10 cellular contexts compared by ENCODE assay signal in genomic region chr6:101396552-101397173, GRCh38. TPM values are rescaled to one million over a fixed set of nuclear protein-coding genes. Genes with fewer than 3 reads are reported as not detected.
A peak's percentile ranks its signal among the peaks of the same experiment; 100 is the strongest.
DNase-seq lines count a peak whose midpoint lies in the region; ATAC-seq, FAIRE-seq and TF ChIP-seq lines count a peak whose summit lies in the region.
"Had no signal": no experiment of that assay in that cellular context is flagged by ENCODE, and none has a peak within 500 bp of the region (broad histone marks: within the 10 kb centered on the region; RNA-seq: fewer than 3 reads in every experiment).

No MANE protein-coding gene starts in this region.

- H3K36me3 Mint-ChIP-seq in activated T-helper 1 cell treated with anti-CD3 and anti-CD28 coated beads, Interleukin-12 subunit alpha, Interleukin-12 subunit beta, Interleukin-2, Interleukin-4 antibody, amounts not matched to agents 30 ng/mL and 10 ng/mL and 1 ng/mL, durations not matched to agents 14 hours and 24 hours and 36 hours (ENCODE audit: low read depth), result no peaks in the 10 kb centered on the region

- no peaks in the 10 kb centered on the region for H3K79me2 ChIP-seq in keratinocyte (ENCODE audit: control insufficient read depth, insufficient read depth, low read length)

- H3K27me3 Mint-ChIP-seq in activated T-helper 1 cell treated with anti-CD3 and anti-CD28 coated beads, Interleukin-12 subunit alpha, Interleukin-12 subunit beta, Interleukin-2, Interleukin-4 antibody, amounts not matched to agents 30 ng/mL and 10 ng/mL and 1 ng/mL, durations not matched to agents 14 hours and 24 hours and 36 hours (ENCODE audit: insufficient read depth), result peaks cover 45% of the 10 kb centered on the region

- no peaks in the 10 kb centered on the region for H3K36me3 ChIP-seq in keratinocyte (ENCODE audit: control insufficient read depth in 2 of 2, extremely low read depth in 1 of 2, insufficient read depth in 2 of 2, low read length in 2 of 2)
- H3K36me3 ChIP-seq in suprapubic skin, result no peaks in the 10 kb centered on the region

- no peak for TF ChIP-seq POLR2A in suprapubic skin (IDR thresholded peaks at IDR 0.05)

- in situ Hi-C loops in G401 (cut with HindIII; ENCODE audit: low sequenced_read_pairs), result no loop called here

- TF ChIP-seq EP300 in suprapubic skin (IDR thresholded peaks at IDR 0.05), result no peak

- H3K9me3 ChIP-seq in keratinocyte (ENCODE audit: control insufficient read depth, low read depth, low read length) (no peaks in the 10 kb centered on the region), suprapubic skin (no peaks in the 10 kb centered on the region)

- no peaks in the 10 kb centered on the region for H3K9me1 ChIP-seq in keratinocyte (ENCODE audit: control insufficient read depth, extremely low read depth, insufficient read depth, low read length)

- no peak overlapping the region for H3K27ac ChIP-seq in keratinocyte (ENCODE audit: control insufficient read depth, insufficient read depth, low read length)
- H3K27ac ChIP-seq in suprapubic skin, result no peak overlapping the region
- H3K27ac ChIP-seq: skin epidermis had no signal

- H3K27ac Mint-ChIP-seq in activated T-helper 1 cell treated with anti-CD3 and anti-CD28 coated beads, Interleukin-12 subunit alpha, Interleukin-12 subunit beta, Interleukin-2, Interleukin-4 antibody, amounts not matched to agents 30 ng/mL and 10 ng/mL and 1 ng/mL, durations not matched to agents 14 hours and 24 hours and 36 hours, result no peak overlapping the region
- H3K27ac Mint-ChIP-seq: activated naive CD8-positive, alpha-beta T cell had no signal

- H3K4me2 ChIP-seq in keratinocyte (ENCODE audit: control insufficient read depth, extremely low read depth, insufficient read depth, low read depth, low read length), result no peak overlapping the region

- intact Hi-C loops in activated T-helper 1 cell treated with anti-CD3 and anti-CD28 coated beads, Interleukin-12 subunit alpha, Interleukin-12 subunit beta, Interleukin-2, Interleukin-4 antibody, amounts not matched to agents 30 ng/mL and 10 ng/mL and 1 ng/mL, durations not matched to agents 14 hours and 24 hours and 36 hours (cut with micrococcal nuclease), result loop anchor here (5.0 kb wide), 2 partner anchors 949 to 1784 kb away; no protein-coding TSS in a partner anchor

- no peak for TF ChIP-seq CTCF in keratinocyte (optimal IDR thresholded peaks at IDR 0.05 in 1 of 3, IDR thresholded peaks at IDR 0.05 in 1 of 3, conservative IDR thresholded peaks at IDR 0.05 in 1 of 3; ENCODE audit: extremely low read depth in 1 of 3, insufficient read depth in 2 of 3, low read length in 3 of 3)
- TF ChIP-seq CTCF in suprapubic skin (IDR thresholded peaks at IDR 0.05), result no peak

- no peaks in the 10 kb centered on the region for H3K9me3 Mint-ChIP-seq in activated T-helper 1 cell treated with anti-CD3 and anti-CD28 coated beads, Interleukin-12 subunit alpha, Interleukin-12 subunit beta, Interleukin-2, Interleukin-4 antibody, amounts not matched to agents 30 ng/mL and 10 ng/mL and 1 ng/mL, durations not matched to agents 14 hours and 24 hours and 36 hours

- 5% methylated on average over 3 of the region's 3 CpGs for WGBS in suprapubic skin

- H3K4me3 ChIP-seq in keratinocyte (ENCODE audit: control insufficient read depth in 2 of 3, extremely low read depth in 1 of 3, insufficient read depth in 2 of 3, low read depth in 1 of 3, low read length in 3 of 3), result no peak overlapping the region
- no peak overlapping the region for H3K4me3 ChIP-seq in suprapubic skin
- H3K4me3 ChIP-seq: skin epidermis had no signal

- H3K27me3 ChIP-seq in keratinocyte (ENCODE audit: control insufficient read depth, extremely low read depth, insufficient read depth, low read length), result peaks cover 42% of the 10 kb centered on the region
- H3K27me3 ChIP-seq in suprapubic skin, result peaks cover 61% of the 10 kb centered on the region

- no peak overlapping the region for H3K9ac ChIP-seq in keratinocyte (ENCODE audit: control insufficient read depth, extremely low read depth, insufficient read depth, low read length)

- H3K4me1 ChIP-seq in keratinocyte (ENCODE audit: control insufficient read depth, extremely low read depth, insufficient read depth, low read length) (peaks cover 5% of the 10 kb centered on the region), suprapubic skin (peaks cover 26% of the 10 kb centered on the region)

- H3K4me3 Mint-ChIP-seq in activated T-helper 1 cell treated with anti-CD3 and anti-CD28 coated beads, Interleukin-12 subunit alpha, Interleukin-12 subunit beta, Interleukin-2, Interleukin-4 antibody, amounts not matched to agents 30 ng/mL and 10 ng/mL and 1 ng/mL, durations not matched to agents 14 hours and 24 hours and 36 hours, result no peak overlapping the region
- H3K4me3 Mint-ChIP-seq: activated naive CD8-positive, alpha-beta T cell had no signal

- no peaks in the 10 kb centered on the region for H3K4me1 Mint-ChIP-seq in activated T-helper 1 cell treated with anti-CD3 and anti-CD28 coated beads, Interleukin-12 subunit alpha, Interleukin-12 subunit beta, Interleukin-2, Interleukin-4 antibody, amounts not matched to agents 30 ng/mL and 10 ng/mL and 1 ng/mL, durations not matched to agents 14 hours and 24 hours and 36 hours (ENCODE audit: low read depth)

- ATAC-seq in HG03520 (IDR thresholded peaks at IDR 0.05; ENCODE audit: unreplicated experiment) (no peak), HG03565 (IDR thresholded peaks at IDR 0.05; ENCODE audit: unreplicated experiment) (no peak)

- dilution Hi-C loops in keratinocyte (cut with MboI; ENCODE audit: extremely low pct_ligation_motif_present, low sequenced_read_pairs), result no loop called here

- no peaks in the 10 kb centered on the region for H4K20me1 ChIP-seq in keratinocyte (ENCODE audit: control insufficient read depth, extremely low read depth, insufficient read depth, low read length)

- peak; percentile 67 for DNase-seq in G401 (ENCODE audit: low spot score)
- peak; percentile 37 to 64 for DNase-seq in Kasumi-1 (lab: John Stamatoyannopoulos, UW)
- DNase-seq in activated T-helper 1 cell treated with anti-CD3 and anti-CD28 coated beads, Interleukin-12 subunit alpha, Interleukin-12 subunit beta, Interleukin-2, Interleukin-4 antibody, amounts not matched to agents 30 ng/mL and 10 ng/mL and 1 ng/mL, durations not matched to agents 14 hours and 24 hours and 36 hours (ENCODE audit: low spot score), result peak; percentile 19
- no peak for DNase-seq in keratinocyte (ENCODE audit: low read depth, low spot score)
- no peak for DNase-seq in COR-L47 (lab: John Stamatoyannopoulos, UW)
- DNase-seq in suprapubic skin (ENCODE audit: low spot score in 2 of 2), result no peak

- FAIRE-seq in keratinocyte (lab: Jason Lieb, UNC), result peak; percentile 20

- H2AFZ ChIP-seq in keratinocyte (ENCODE audit: control insufficient read depth, low read length), result no peak overlapping the region

RNA-seq across cellular contexts. Expression of gene GRIK2, which starts 3.2 kb away (rescaled TPM):
- total RNA-seq in G401 (2014; rRNA removed; shearing (Covaris generic)), result not detected in 2 replicates
- not detected in 2 replicates for total RNA-seq in activated T-helper 1 cell treated with anti-CD3 and anti-CD28 coated beads, Interleukin-12 subunit alpha, Interleukin-12 subunit beta, Interleukin-2, Interleukin-4 antibody, amounts not matched to agents 30 ng/mL and 10 ng/mL and 1 ng/mL, durations not matched to agents 14 hours and 24 hours and 36 hours
- 0.01 to 0.26 TPM (median 0.03 TPM) in 3 replicates for polyA plus RNA-seq in keratinocyte
- polyA plus RNA-seq in keratinocyte (2011; ENCODE audit: low read depth), result 0.24 TPM
- 0.09 and 0.10 TPM in 2 replicates for polyA plus RNA-seq in keratinocyte (2011; cell fraction: cytosol; rRNA removed)
- 0.24 and 0.29 TPM in 2 replicates for polyA plus RNA-seq in keratinocyte (2011; cell fraction: nucleus; rRNA removed)
- 0.13 and 0.16 TPM in 2 replicates for polyA plus RNA-seq in keratinocyte (2012; ENCODE audit: low replicate concordance)
- 0.35 to 0.46 TPM in 2 of 3 replicates, not detected in the other for polyA minus RNA-seq in keratinocyte
- not detected for polyA minus RNA-seq in keratinocyte (2011; cell fraction: cytosol; rRNA and poly(A)+ RNA removed)
- 0.84 and 1.1 TPM in 2 replicates for polyA minus RNA-seq in keratinocyte (2011; cell fraction: nucleus; rRNA and poly(A)+ RNA removed)
- total RNA-seq in suprapubic skin, result 1 to 10 TPM in 2 of 4 donors, under 1 TPM in 2; 0.30 to 4.1 (median 1.3) TPM

Comparison
In these comparisons a context has a peak if more than half of its experiments do, and no peak if none do; other contexts are left out.
1. DNase-seq: peak in G401 (single experiment), Kasumi-1 (2 of 2) and activated T-helper 1 cell treated with anti-CD3 and anti-CD28 coated beads, Interleukin-12 subunit alpha, Interleukin-12 subunit beta, Interleukin-2, Interleukin-4 antibody, amounts not matched to agents 30 ng/mL and 10 ng/mL and 1 ng/mL, durations not matched to agents 14 hours and 24 hours and 36 hours (single experiment); none in keratinocyte (single experiment), COR-L47 (single experiment) and suprapubic skin (0 of 2).